ENCODE assay signal across 18 cellular contexts in the genomic region with DNA sequence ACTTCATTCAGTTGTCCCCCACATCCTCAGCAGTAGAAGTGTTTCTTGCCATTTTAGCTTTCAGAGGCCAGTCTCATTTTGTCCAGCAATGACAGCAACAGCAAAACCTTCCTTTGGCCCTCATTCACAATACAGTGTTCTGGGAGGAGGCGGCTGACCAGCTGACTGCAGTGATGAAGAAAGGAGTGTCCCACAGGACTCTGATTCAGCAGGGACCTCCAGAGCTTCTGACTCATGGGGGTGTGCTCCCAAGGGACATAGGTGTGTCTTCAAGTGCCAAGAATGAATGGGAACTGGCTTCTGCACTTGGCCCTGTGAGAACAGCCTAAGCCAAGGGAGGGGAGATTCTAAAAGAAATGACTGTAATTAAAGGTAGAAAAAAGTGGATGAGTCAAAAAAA.
DNase-seq lines count a peak whose midpoint lies in the region; ATAC-seq and TF ChIP-seq lines count a peak whose summit lies in the region.
"Had no signal": no experiment of that assay in that cellular context is flagged by ENCODE, and none has a peak within 500 bp of the region (broad histone marks: within the 10 kb centered on the region; RNA-seq: fewer than 3 reads in every experiment).

No MANE protein-coding gene starts in this region.

- peaks cover 3% of the 10 kb centered on the region for H3K9me3 Mint-ChIP-seq in nephron progenitor cell
- H3K9me3 Mint-ChIP-seq: activated CD4-positive, alpha-beta memory T cell treated with anti-CD3 and anti-CD28 coated beads for 36 hours; T-cell had no signal

- DNase-seq in GM04504 (ENCODE audit: low read depth), result peak; percentile 48
- DNase-seq in SW480 (ENCODE audit: low spot score), result peak; percentile 28
- peak; percentile 67 for DNase-seq in fibroblast of gingiva (ENCODE audit: low read depth)
- no peak for DNase-seq in midbrain (lab: John Stamatoyannopoulos, UW)
- no peak for DNase-seq in nephron progenitor cell
- DNase-seq in left lobe of liver (ENCODE audit: low spot score), result no peak
- DNase-seq: activated CD4-positive, alpha-beta memory T cell treated with anti-CD3 and anti-CD28 coated beads for 36 hours; activated naive CD4-positive, alpha-beta T cell treated with Interleukin-2 at 50 U/mL for 16 hours; CD4-positive, alpha-beta memory T cell; hypothalamus; mesendoderm; NCI-H1930; NK-92 treated with Interleukin-12 subunit alpha and Interleukin-12 subunit beta, amount 100 ng/mL, for 24 hours; stimulated activated CD4-positive, alpha-beta T cell treated with anti-CD3 and anti-CD28 coated beads, Interleukin-4, amount 100 ng/mL, for 1 hour; T-cell had no signal

- H3K4me1 Mint-ChIP-seq in nephron progenitor cell, result peaks cover 31% of the 10 kb centered on the region

- H3K36me3 ChIP-seq in skeletal muscle satellite cell (ENCODE audit: insufficient read depth, low read length), result no peaks in the 10 kb centered on the region

- ATAC-seq in GM18873 (IDR thresholded peaks at IDR 0.05; ENCODE audit: low FRiP score, unreplicated experiment), result no peak
- ATAC-seq in left lobe of liver, result no peak
- ATAC-seq: T-cell had no signal

- peaks cover 19% of the 10 kb centered on the region for H3K4me1 ChIP-seq in skeletal muscle satellite cell (ENCODE audit: control insufficient read depth, insufficient read depth, low read length)

- H3K9ac ChIP-seq in skeletal muscle satellite cell (ENCODE audit: low read depth, low read length), result no peak overlapping the region

- H3K36me3 Mint-ChIP-seq in nephron progenitor cell (ENCODE audit: low read depth), result no peaks in the 10 kb centered on the region
- H3K36me3 Mint-ChIP-seq: activated CD4-positive, alpha-beta memory T cell treated with anti-CD3 and anti-CD28 coated beads for 36 hours; T-cell had no signal

- H3K27me3 Mint-ChIP-seq in nephron progenitor cell (ENCODE audit: low read depth, poor library complexity), result no peaks in the 10 kb centered on the region
- H3K27me3 Mint-ChIP-seq: T-cell had no signal

- peaks cover 12% of the 10 kb centered on the region for H3K27me3 ChIP-seq in skeletal muscle satellite cell (ENCODE audit: control insufficient read depth, insufficient read depth, low read length)

- no peak overlapping the region for H3K4me3 Mint-ChIP-seq in nephron progenitor cell
- H3K4me3 Mint-ChIP-seq: activated CD4-positive, alpha-beta memory T cell treated with anti-CD3 and anti-CD28 coated beads for 36 hours; CD4-positive, alpha-beta memory T cell; IgD-negative memory B cell; T-cell had no signal

- peak overlapping the region; percentile 64 for H3K4me2 ChIP-seq in skeletal muscle satellite cell (ENCODE audit: low read length)

- H3K9me3 ChIP-seq in skeletal muscle satellite cell (replicated peaks; ENCODE audit: low read length), result no peaks in the 10 kb centered on the region

- TF ChIP-seq CTCF in nephron progenitor cell (IDR thresholded peaks at IDR 0.05), result no peak

- no peak overlapping the region for H3K4me3 ChIP-seq in skeletal muscle satellite cell (ENCODE audit: low read length)

- H3K27ac Mint-ChIP-seq in nephron progenitor cell, result no peak overlapping the region
- H3K27ac Mint-ChIP-seq: activated CD4-positive, alpha-beta memory T cell treated with anti-CD3 and anti-CD28 coated beads for 36 hours; CD4-positive, alpha-beta memory T cell; IgD-negative memory B cell; T-cell had no signal

Comparison
In these comparisons a context has a peak if more than half of its experiments do, and no peak if none do; other contexts are left out.
1. DNase-seq: peak in GM04504 (single experiment), SW480 (single experiment) and fibroblast of gingiva (single experiment); none in midbrain (single experiment), nephron progenitor cell (single experiment) and left lobe of liver (single experiment).